In the genomic region with DNA sequence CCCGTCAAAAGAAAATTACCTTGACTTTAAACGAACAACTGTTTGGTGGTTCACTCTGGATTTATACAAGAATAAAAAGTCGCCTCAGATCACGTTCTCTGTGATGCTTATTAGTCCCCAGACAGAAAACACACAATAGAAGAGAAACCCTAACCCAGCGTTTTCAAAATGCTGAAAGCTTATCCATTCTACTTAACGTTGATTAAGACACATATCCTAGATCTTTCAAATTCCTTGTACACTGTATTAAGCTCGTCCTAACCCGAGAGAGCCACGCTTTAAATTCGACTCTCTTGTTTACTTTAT, we compare ENCODE assay signal across 13 cellular contexts. TPM values are rescaled to one million over a fixed set of nuclear protein-coding genes. Genes with fewer than 3 reads are reported as not detected.
A peak's percentile ranks its signal among the peaks of the same experiment; 100 is the strongest.
DNase-seq lines count a peak whose midpoint lies in the region; ATAC-seq and TF ChIP-seq lines count a peak whose summit lies in the region.
"Had no signal": no experiment of that assay in that cellular context is flagged by ENCODE, and none has a peak within 500 bp of the region (broad histone marks: within the 10 kb centered on the region; RNA-seq: fewer than 3 reads in every experiment).

No MANE protein-coding gene starts in this region.

- H3K4me1 Mint-ChIP-seq in GM23338 (peaks cover 64% of the 10 kb centered on the region), endodermal cell (peaks cover 62% of the 10 kb centered on the region), nephron (peaks cover 64% of the 10 kb centered on the region)

- H3K27ac ChIP-seq in GM23338 (ENCODE audit: low read depth) (no peak overlapping the region), endodermal cell (ENCODE audit: low read depth, low read length) (no peak overlapping the region), ascending aorta (no peak overlapping the region)

- H3K9me3 ChIP-seq in endodermal cell (ENCODE audit: control insufficient read depth, low read length): no peaks in the 10 kb centered on the region
- H3K9me3 ChIP-seq in ascending aorta: no peaks in the 10 kb centered on the region

- H3K27me3 ChIP-seq in GM23338 (ENCODE audit: insufficient read depth): peaks cover 98% of the 10 kb centered on the region
- peaks cover 40% of the 10 kb centered on the region for H3K27me3 ChIP-seq in endodermal cell (ENCODE audit: control insufficient read depth, insufficient read depth, low read length, poor library complexity, severe bottlenecking)
- peaks cover 43% of the 10 kb centered on the region for H3K27me3 ChIP-seq in ascending aorta

- H3K4me3 ChIP-seq in GM23338: peak overlapping the region; percentile 30; the same call in 1 of the 2 replicates
- H3K4me3 ChIP-seq in Jurkat, Clone E6-1 (ENCODE audit: low read length): peak overlapping the region; percentile 72
- peak overlapping the region; percentile 80 for H3K4me3 ChIP-seq in endodermal cell (ENCODE audit: low read length)
- H3K4me3 ChIP-seq in ascending aorta: no peak overlapping the region

- ATAC-seq in GM23338: no peak

- H3K36me3 Mint-ChIP-seq in GM23338 (ENCODE audit: low read depth): no peaks in the 10 kb centered on the region; the same call in 2 of the 3 replicates
- H3K36me3 Mint-ChIP-seq in endodermal cell (ENCODE audit: low read depth): peaks cover 9% of the 10 kb centered on the region
- peaks cover 15% of the 10 kb centered on the region for H3K36me3 Mint-ChIP-seq in nephron (ENCODE audit: low read depth)
- H3K36me3 Mint-ChIP-seq: stimulated activated memory B cell treated with anti-CD40 and anti-IgM and Interleukin-4, amounts not matched to agents 10 μg/mL and 1 μg/mL and 100 μg/mL, for 72 hours had no signal

- peaks cover 18% of the 10 kb centered on the region; the same call in 1 of the 2 replicates for H4K20me1 ChIP-seq in GM23338 (replicated peaks; ENCODE audit: insufficient read depth)

- peaks cover 67% of the 10 kb centered on the region for H3K4me1 ChIP-seq in GM23338 (ENCODE audit: insufficient read depth)
- peaks cover 10% of the 10 kb centered on the region for H3K4me1 ChIP-seq in endodermal cell (ENCODE audit: control insufficient read depth, insufficient read depth, low read length)
- H3K4me1 ChIP-seq in ascending aorta: peaks cover 4 to 5% of the 10 kb centered on the region in 2 donors

- H3K9me3 Mint-ChIP-seq in GM23338 (no peaks in the 10 kb centered on the region; the same call in none of the 3 replicates), endodermal cell (no peaks in the 10 kb centered on the region), nephron (no peaks in the 10 kb centered on the region)
- H3K9me3 Mint-ChIP-seq: stimulated activated memory B cell treated with anti-CD40 and anti-IgM and Interleukin-4, amounts not matched to agents 10 μg/mL and 1 μg/mL and 100 μg/mL, for 72 hours had no signal

- H3K36me3 ChIP-seq in GM23338 (ENCODE audit: insufficient read depth): no peaks in the 10 kb centered on the region
- H3K36me3 ChIP-seq in endodermal cell (ENCODE audit: control insufficient read depth, insufficient read depth, low read length): peaks cover 12% of the 10 kb centered on the region
- no peaks in the 10 kb centered on the region for H3K36me3 ChIP-seq in ascending aorta

- peak; percentile 5 for DNase-seq in GM23338 (ENCODE audit: low spot score)
- no peak for DNase-seq in Jurkat, Clone E6-1 (ENCODE audit: low read depth, low spot score)
- DNase-seq in endodermal cell: no peak
- no peak for DNase-seq in ascending aorta (ENCODE audit: low spot score in 2 of 2)
- DNase-seq in NCI-H526 (lab: John Stamatoyannopoulos, UW): no peak
- DNase-seq in iPS-NIHi11 (ENCODE audit: low spot score): no peak
- DNase-seq: activated CD4-positive, alpha-beta T cell treated with anti-CD3 and anti-CD28 coated beads for 1 hour; DMS 273 treated with DMSO at 0.1 percent for 48 hours; NCI-H446 treated with DMSO at 0.1 percent for 48 hours; occipital lobe had no signal

- intact Hi-C loops in ascending aorta (cut with DNase I): no loop called here

- H3K4me3 Mint-ChIP-seq in GM23338 (peak overlapping the region; percentile 75; the same call in 1 of the 3 replicates), endodermal cell (peak overlapping the region; percentile 97), nephron (peak overlapping the region; percentile 81 to 89 (median 86))

- H3K27ac Mint-ChIP-seq in GM23338 (no peak overlapping the region), endodermal cell (peak overlapping the region; percentile 64), nephron (peak overlapping the region; percentile 82 to 95 (median 86))
- H3K27ac Mint-ChIP-seq: stimulated activated memory B cell treated with anti-CD40 and anti-IgM and Interleukin-4, amounts not matched to agents 10 μg/mL and 1 μg/mL and 100 μg/mL, for 72 hours had no signal

- TF ChIP-seq CTCF in GM23338 (conservative IDR thresholded peaks at IDR 0.05; ENCODE audit: low read depth in 2 of 2): no peak
- no peak for TF ChIP-seq CTCF in endodermal cell (conservative IDR thresholded peaks at IDR 0.05)
- TF ChIP-seq CTCF in nephron (IDR thresholded peaks at IDR 0.05; ENCODE audit: unreplicated experiment in 3 of 3): no peak
- no peak for TF ChIP-seq CTCF in ascending aorta (IDR thresholded peaks at IDR 0.05)

- peak overlapping the region; percentile 100 for H3K9ac ChIP-seq in endodermal cell (ENCODE audit: extremely low read depth, low read length, poor library complexity, severe bottlenecking)

- no peaks in the 10 kb centered on the region for H3K79me2 ChIP-seq in GM23338 (replicated peaks; ENCODE audit: insufficient read depth)

- 21 to 28% methylated on average over 6 to 10 of the region's 10 CpGs for WGBS in endodermal cell (ENCODE audit: insufficient coverage in 1 of 2, insufficient read length in 1 of 2), 2 experiments

- H3F3A ChIP-seq in GM23338 (replicated peaks; ENCODE audit: low read depth): peaks cover 46% of the 10 kb centered on the region

- H2AFZ ChIP-seq in GM23338: no peak overlapping the region

- H3K27me3 Mint-ChIP-seq in GM23338 (ENCODE audit: insufficient read depth, low read depth, poor library complexity): peaks cover 100% of the 10 kb centered on the region
- peaks cover 63% of the 10 kb centered on the region for H3K27me3 Mint-ChIP-seq in endodermal cell (ENCODE audit: insufficient read depth)
- H3K27me3 Mint-ChIP-seq in nephron (ENCODE audit: low read depth): peaks cover 100% of the 10 kb centered on the region

- H3K9me2 ChIP-seq in GM23338 (ENCODE audit: insufficient read depth): no peaks in the 10 kb centered on the region

- peak overlapping the region; percentile 62 for H3K4me2 ChIP-seq in GM23338

TF ChIP-seq in GM23338, 12 proteins besides CTCF, POLR2A, EP300 and RAD21:
- TF ChIP-seq EZH2 (IDR thresholded peaks at IDR 0.05; ENCODE audit: low read depth, unreplicated experiment) (peak; percentile 18), JUNB (IDR thresholded peaks at IDR 0.05; ENCODE audit: unreplicated experiment) (no peak)
TF ChIP-seq in GM23338: peak in this region for 1.

RNA-seq across cellular contexts. Expression of a gene that starts 0.8 kb away (rescaled TPM):
- 0.35 and 0.52 TPM in 2 replicates for total RNA-seq in GM23338 (2014; rRNA removed; shearing (Covaris generic))
- polyA plus RNA-seq in GM23338 (2016; fragmentation: Nextera tagmentation; extraction: Ambion mirVana): 0.99 and 1.0 TPM in 2 replicates
- 9.5 TPM for polyA plus RNA-seq in Jurkat, Clone E6-1 (2012; ENCODE audit: insufficient read depth, insufficient read length)
- total RNA-seq in endodermal cell: 10 to 100 TPM; 28.8 to 32.7 TPM
- 27.2 TPM for polyA plus RNA-seq in endodermal cell (2013, experiment 1 of 2)
- 34.7 TPM for polyA plus RNA-seq in endodermal cell (2013, experiment 2 of 2)
- not detected for total RNA-seq in ascending aorta
- total RNA-seq: occipital lobe, Right ventricle myocardium superior had no signal

Comparison
In these comparisons a context has a peak if more than half of its experiments do, and no peak if none do; other contexts are left out.
1. H3K4me3 ChIP-seq: peak in GM23338 (single experiment), Jurkat, Clone E6-1 (single experiment) and endodermal cell (single experiment); none in ascending aorta (0 of 2).
2. RNA of a gene that starts 0.8 kb away (total RNA-seq): 28.8 to 32.7 TPM in endodermal cell; 0.35 to 0.52 TPM in GM23338 and not detected in ascending aorta (single experiment); every median in the first group is over 10 times any median in the second.
3. Peak in every context shown above with its lines, with median percentiles within 50 percentile points of each other: H3K4me3 Mint-ChIP-seq.